2 cellular contexts compared by ENCODE assay signal in the genomic region with DNA sequence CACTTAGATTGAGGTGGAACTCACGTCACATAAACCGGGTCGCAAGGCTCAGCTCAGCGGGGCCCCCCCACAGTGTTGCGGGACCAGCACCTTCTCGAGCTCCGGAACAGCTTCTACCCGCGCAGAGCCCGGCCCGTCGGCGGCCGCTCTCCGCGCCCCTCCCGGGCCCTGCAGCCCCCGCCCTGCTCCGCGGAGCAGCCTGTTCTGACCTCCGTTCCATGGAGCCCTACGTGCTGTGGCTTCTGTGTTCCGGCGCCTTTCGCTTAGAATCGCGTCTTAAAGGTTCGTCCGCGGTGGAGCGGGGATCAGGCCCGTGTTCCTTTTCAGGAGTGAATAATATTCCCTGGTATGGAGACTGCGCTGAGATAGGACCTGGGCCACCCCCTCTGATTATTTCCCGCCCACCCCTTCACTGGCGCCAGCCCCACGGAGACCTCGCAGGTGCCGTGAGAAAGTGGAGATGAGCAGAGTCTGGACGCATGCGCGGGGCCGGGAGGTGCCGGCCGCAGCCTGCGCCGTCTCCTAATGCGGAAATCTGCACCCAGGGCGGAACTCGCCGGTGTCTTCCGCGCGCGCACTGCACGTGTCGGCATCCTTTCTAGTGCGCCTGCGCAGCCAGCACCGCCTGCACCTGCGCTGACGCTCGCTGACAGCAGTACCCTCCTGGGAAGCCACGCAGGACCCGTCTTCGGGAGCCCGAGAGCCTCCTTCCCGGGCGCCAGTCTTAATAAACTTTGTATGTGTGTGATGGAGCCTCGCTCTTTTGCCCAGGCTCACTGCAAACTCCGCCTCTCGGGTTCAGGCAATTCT.
TF ChIP-seq lines count a peak whose summit lies in the region.

No MANE protein-coding gene starts in this region.

TF ChIP-seq in SK-N-SH, 30 proteins besides CTCF, POLR2A, EP300 and RAD21:
- TF ChIP-seq, protein P1, sequence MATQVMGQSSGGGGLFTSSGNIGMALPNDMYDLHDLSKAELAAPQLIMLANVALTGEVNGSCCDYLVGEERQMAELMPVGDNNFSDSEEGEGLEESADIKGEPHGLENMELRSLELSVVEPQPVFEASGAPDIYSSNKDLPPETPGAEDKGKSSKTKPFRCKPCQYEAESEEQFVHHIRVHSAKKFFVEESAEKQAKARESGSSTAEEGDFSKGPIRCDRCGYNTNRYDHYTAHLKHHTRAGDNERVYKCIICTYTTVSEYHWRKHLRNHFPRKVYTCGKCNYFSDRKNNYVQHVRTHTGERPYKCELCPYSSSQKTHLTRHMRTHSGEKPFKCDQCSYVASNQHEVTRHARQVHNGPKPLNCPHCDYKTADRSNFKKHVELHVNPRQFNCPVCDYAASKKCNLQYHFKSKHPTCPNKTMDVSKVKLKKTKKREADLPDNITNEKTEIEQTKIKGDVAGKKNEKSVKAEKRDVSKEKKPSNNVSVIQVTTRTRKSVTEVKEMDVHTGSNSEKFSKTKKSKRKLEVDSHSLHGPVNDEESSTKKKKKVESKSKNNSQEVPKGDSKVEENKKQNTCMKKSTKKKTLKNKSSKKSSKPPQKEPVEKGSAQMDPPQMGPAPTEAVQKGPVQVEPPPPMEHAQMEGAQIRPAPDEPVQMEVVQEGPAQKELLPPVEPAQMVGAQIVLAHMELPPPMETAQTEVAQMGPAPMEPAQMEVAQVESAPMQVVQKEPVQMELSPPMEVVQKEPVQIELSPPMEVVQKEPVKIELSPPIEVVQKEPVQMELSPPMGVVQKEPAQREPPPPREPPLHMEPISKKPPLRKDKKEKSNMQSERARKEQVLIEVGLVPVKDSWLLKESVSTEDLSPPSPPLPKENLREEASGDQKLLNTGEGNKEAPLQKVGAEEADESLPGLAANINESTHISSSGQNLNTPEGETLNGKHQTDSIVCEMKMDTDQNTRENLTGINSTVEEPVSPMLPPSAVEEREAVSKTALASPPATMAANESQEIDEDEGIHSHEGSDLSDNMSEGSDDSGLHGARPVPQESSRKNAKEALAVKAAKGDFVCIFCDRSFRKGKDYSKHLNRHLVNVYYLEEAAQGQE (IDR thresholded peaks at IDR 0.05; ENCODE audit: low read depth, low read length) = no peak
- TF ChIP-seq RFX5 (IDR thresholded peaks at IDR 0.05; ENCODE audit: low read length) (no peak), RXRA (IDR thresholded peaks at IDR 0.05; ENCODE audit: borderline replicate concordance, low read depth) (no peak), TEAD4 (IDR thresholded peaks at IDR 0.05; ENCODE audit: borderline replicate concordance, insufficient read depth) (no peak), NFIC (IDR thresholded peaks at IDR 0.05; ENCODE audit: borderline replicate concordance) (no peak), RCOR1 (IDR thresholded peaks at IDR 0.05; ENCODE audit: low read length) (no peak), SMC3 (IDR thresholded peaks at IDR 0.05; ENCODE audit: low read depth, low read length) (no peak), POLR2AphosphoS5 (IDR thresholded peaks at IDR 0.05; ENCODE audit: low read depth, low read length) (no peak)

TF ChIP-seq in SK-N-SH treated with all-trans-retinoic acid at 6 μM for 48 hours, 23 proteins besides CTCF, POLR2A, EP300 and RAD21 (continued from another document):
- TF ChIP-seq, protein P2, sequence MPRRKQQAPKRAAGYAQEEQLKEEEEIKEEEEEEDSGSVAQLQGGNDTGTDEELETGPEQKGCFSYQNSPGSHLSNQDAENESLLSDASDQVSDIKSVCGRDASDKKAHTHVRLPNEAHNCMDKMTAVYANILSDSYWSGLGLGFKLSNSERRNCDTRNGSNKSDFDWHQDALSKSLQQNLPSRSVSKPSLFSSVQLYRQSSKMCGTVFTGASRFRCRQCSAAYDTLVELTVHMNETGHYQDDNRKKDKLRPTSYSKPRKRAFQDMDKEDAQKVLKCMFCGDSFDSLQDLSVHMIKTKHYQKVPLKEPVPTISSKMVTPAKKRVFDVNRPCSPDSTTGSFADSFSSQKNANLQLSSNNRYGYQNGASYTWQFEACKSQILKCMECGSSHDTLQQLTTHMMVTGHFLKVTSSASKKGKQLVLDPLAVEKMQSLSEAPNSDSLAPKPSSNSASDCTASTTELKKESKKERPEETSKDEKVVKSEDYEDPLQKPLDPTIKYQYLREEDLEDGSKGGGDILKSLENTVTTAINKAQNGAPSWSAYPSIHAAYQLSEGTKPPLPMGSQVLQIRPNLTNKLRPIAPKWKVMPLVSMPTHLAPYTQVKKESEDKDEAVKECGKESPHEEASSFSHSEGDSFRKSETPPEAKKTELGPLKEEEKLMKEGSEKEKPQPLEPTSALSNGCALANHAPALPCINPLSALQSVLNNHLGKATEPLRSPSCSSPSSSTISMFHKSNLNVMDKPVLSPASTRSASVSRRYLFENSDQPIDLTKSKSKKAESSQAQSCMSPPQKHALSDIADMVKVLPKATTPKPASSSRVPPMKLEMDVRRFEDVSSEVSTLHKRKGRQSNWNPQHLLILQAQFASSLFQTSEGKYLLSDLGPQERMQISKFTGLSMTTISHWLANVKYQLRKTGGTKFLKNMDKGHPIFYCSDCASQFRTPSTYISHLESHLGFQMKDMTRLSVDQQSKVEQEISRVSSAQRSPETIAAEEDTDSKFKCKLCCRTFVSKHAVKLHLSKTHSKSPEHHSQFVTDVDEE (CRISPR knock-in tag; IDR thresholded peaks at IDR 0.05) = no peak
- TF ChIP-seq GLIS3 (CRISPR knock-in tag; IDR thresholded peaks at IDR 0.05) (no peak), ESRRG (CRISPR knock-in tag; IDR thresholded peaks at IDR 0.05) (no peak)
- TF ChIP-seq, protein P3, sequence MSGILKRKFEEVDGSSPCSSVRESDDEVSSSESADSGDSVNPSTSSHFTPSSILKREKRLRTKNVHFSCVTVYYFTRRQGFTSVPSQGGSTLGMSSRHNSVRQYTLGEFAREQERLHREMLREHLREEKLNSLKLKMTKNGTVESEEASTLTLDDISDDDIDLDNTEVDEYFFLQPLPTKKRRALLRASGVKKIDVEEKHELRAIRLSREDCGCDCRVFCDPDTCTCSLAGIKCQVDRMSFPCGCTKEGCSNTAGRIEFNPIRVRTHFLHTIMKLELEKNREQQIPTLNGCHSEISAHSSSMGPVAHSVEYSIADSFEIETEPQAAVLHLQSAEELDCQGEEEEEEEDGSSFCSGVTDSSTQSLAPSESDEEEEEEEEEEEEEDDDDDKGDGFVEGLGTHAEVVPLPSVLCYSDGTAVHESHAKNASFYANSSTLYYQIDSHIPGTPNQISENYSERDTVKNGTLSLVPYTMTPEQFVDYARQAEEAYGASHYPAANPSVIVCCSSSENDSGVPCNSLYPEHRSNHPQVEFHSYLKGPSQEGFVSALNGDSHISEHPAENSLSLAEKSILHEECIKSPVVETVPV (CRISPR knock-in tag; IDR thresholded peaks at IDR 0.05) = no peak
TF ChIP-seq in SK-N-SH treated with all-trans-retinoic acid at 6 μM for 48 hours: peak in this region for 0.
